In genomic region chr9:101485873-101486692, GRCh38 we compare ENCODE assay signal across 9 cellular contexts. TPM values are rescaled to one million over a fixed set of nuclear protein-coding genes. Genes with fewer than 3 reads are reported as not detected.
DNase-seq lines count a peak whose midpoint lies in the region; ATAC-seq, FAIRE-seq and TF ChIP-seq lines count a peak whose summit lies in the region.
"Had no signal": no experiment of that assay in that cellular context is flagged by ENCODE, and none has a peak within 500 bp of the region (broad histone marks: within the 10 kb centered on the region; RNA-seq: fewer than 3 reads in every experiment).

No MANE protein-coding gene starts in this region.

- H2AFZ ChIP-seq in H9 (ENCODE audit: low read length): no peak overlapping the region

- DNase-seq in H9 (peak; percentile 75), NT2/D1 (ENCODE audit: low read depth, low spot score) (peak; percentile 16), epithelial cell of esophagus (ENCODE audit: low read depth) (peak; percentile 36), mucosa of descending colon (peak; percentile 73 to 80 (median 75)), urothelium cell line (ENCODE audit: low spot score) (peak; percentile 41), NCI-H187 (lab: John Stamatoyannopoulos, UW) (no peak)
- no peak for DNase-seq in natural killer cell treated with Interleukin-12 subunit alpha and Interleukin-12 subunit beta and Interleukin-15 and Interleukin-18, amount 100 ng/mL, for 72 hours (ENCODE audit: low spot score)

- H3K4me2 ChIP-seq in H9 (ENCODE audit: insufficient read depth, insufficient read length, low read length): peak overlapping the region; percentile 59

- peak overlapping the region; percentile 51 for H3K4me3 ChIP-seq in NT2/D1 (ENCODE audit: insufficient read length, low read depth)
- H3K4me3 ChIP-seq in epithelial cell of esophagus (ENCODE audit: low read length): peak overlapping the region; percentile 73
- peak overlapping the region; percentile 47 for H3K4me3 ChIP-seq in mucosa of descending colon

- no peak overlapping the region for H3K4ac ChIP-seq in H9 (ENCODE audit: low read depth, low read length)

- peak; percentile 73 for ATAC-seq in mucosa of descending colon
- no peak for ATAC-seq in natural killer cell treated with Interleukin-12 subunit alpha and Interleukin-12 subunit beta and Interleukin-15 and Interleukin-18, amount 100 ng/mL, for 72 hours
- ATAC-seq in GM21723 (IDR thresholded peaks at IDR 0.05; ENCODE audit: unreplicated experiment): no peak

- H3K9me3 ChIP-seq in H9 (ENCODE audit: control insufficient read depth, low read depth, low read length) (no peaks in the 10 kb centered on the region), NT2/D1 (ENCODE audit: insufficient read depth, low read length) (no peaks in the 10 kb centered on the region), mucosa of descending colon (no peaks in the 10 kb centered on the region)

- H2AK5ac ChIP-seq in H9 (ENCODE audit: insufficient read length, low read length): no peak overlapping the region

- H3K9me3 Mint-ChIP-seq in H9: no peaks in the 10 kb centered on the region
- H3K9me3 Mint-ChIP-seq in natural killer cell treated with Interleukin-12 subunit alpha and Interleukin-12 subunit beta and Interleukin-15 and Interleukin-18, amount 100 ng/mL, for 72 hours: no peaks in the 10 kb centered on the region

- no peak overlapping the region for H2BK15ac ChIP-seq in H9 (ENCODE audit: low read depth, low read length)

- H3K79me2 ChIP-seq in H9 (ENCODE audit: insufficient read depth, low read length): no peaks in the 10 kb centered on the region

- peaks cover 12% of the 10 kb centered on the region for H3K27me3 Mint-ChIP-seq in H9 (ENCODE audit: low read depth)
- H3K27me3 Mint-ChIP-seq in natural killer cell treated with Interleukin-12 subunit alpha and Interleukin-12 subunit beta and Interleukin-15 and Interleukin-18, amount 100 ng/mL, for 72 hours: peaks cover 30 to 36% of the 10 kb centered on the region in 2 donors

- no peak for TF ChIP-seq CTCF in H9 (conservative IDR thresholded peaks at IDR 0.05)
- TF ChIP-seq CTCF in epithelial cell of esophagus (IDR thresholded peaks at IDR 0.05; ENCODE audit: insufficient read depth, low read depth, low read length, missing control alignments): no peak
- no peak for TF ChIP-seq CTCF in mucosa of descending colon (IDR thresholded peaks at IDR 0.05)

- FAIRE-seq in urothelium cell line (lab: Jason Lieb, UNC): no peak

- no peaks in the 10 kb centered on the region for H4K20me1 ChIP-seq in H9 (ENCODE audit: control insufficient read depth, insufficient read depth, insufficient read length)

- H3K4me3 Mint-ChIP-seq in H9: peak overlapping the region; percentile 87 to 92
- H3K4me3 Mint-ChIP-seq in natural killer cell treated with Interleukin-12 subunit alpha and Interleukin-12 subunit beta and Interleukin-15 and Interleukin-18, amount 100 ng/mL, for 72 hours: no peak overlapping the region

- peak overlapping the region; percentile 83 for H3K14ac ChIP-seq in H9 (ENCODE audit: insufficient read depth, low read length)

- H3K56ac ChIP-seq in H9 (ENCODE audit: insufficient read length, low read depth, low read length): no peak overlapping the region

- H2BK5ac ChIP-seq in H9 (ENCODE audit: insufficient read length, low read length): no peak overlapping the region

- no peak overlapping the region for H2BK20ac ChIP-seq in H9 (ENCODE audit: low read depth, low read length, poor library complexity, severe bottlenecking)

- H3K4me1 ChIP-seq in H9 (ENCODE audit: insufficient read depth, low read length): no peaks in the 10 kb centered on the region
- H3K4me1 ChIP-seq in NT2/D1 (ENCODE audit: insufficient read depth, insufficient read length): peaks cover 2% of the 10 kb centered on the region
- peaks cover 17% of the 10 kb centered on the region for H3K4me1 ChIP-seq in mucosa of descending colon (ENCODE audit: low read depth)

- H3K36me3 Mint-ChIP-seq in H9 (ENCODE audit: insufficient read depth in 1 of 3, low read depth in 3 of 3): peaks cover 0 to 1% (median 0%) of the 10 kb centered on the region in 3 experiments; a peak in 1 of 7 replicates
- no peaks in the 10 kb centered on the region for H3K36me3 Mint-ChIP-seq in natural killer cell treated with Interleukin-12 subunit alpha and Interleukin-12 subunit beta and Interleukin-15 and Interleukin-18, amount 100 ng/mL, for 72 hours

- H4K8ac ChIP-seq in H9 (replicated peaks; ENCODE audit: insufficient read length, low read depth, low read length): no peak overlapping the region

- H3K27me3 ChIP-seq in H9 (ENCODE audit: insufficient read depth, low read length) (no peaks in the 10 kb centered on the region), NT2/D1 (ENCODE audit: insufficient read depth, insufficient read length) (no peaks in the 10 kb centered on the region)

- peaks cover 17 to 20% of the 10 kb centered on the region in 2 experiments for H3K4me1 Mint-ChIP-seq in H9
- no peaks in the 10 kb centered on the region for H3K4me1 Mint-ChIP-seq in natural killer cell treated with Interleukin-12 subunit alpha and Interleukin-12 subunit beta and Interleukin-15 and Interleukin-18, amount 100 ng/mL, for 72 hours (ENCODE audit: low read depth in 2 of 2)

- intact Hi-C loops in mucosa of descending colon (cut with DNase I, micrococcal nuclease): no loop called here

- no peak overlapping the region for H3K23ac ChIP-seq in H9 (ENCODE audit: insufficient read length, low read depth, low read length)

- H2BK120ac ChIP-seq in H9 (ENCODE audit: low read depth, low read length, poor library complexity, severe bottlenecking): no peak overlapping the region

- H3K27ac ChIP-seq in H9 (ENCODE audit: insufficient read length, low read depth, low read length): no peak overlapping the region

- H3K27ac Mint-ChIP-seq in H9: peak overlapping the region in 1 of 3 experiments; percentile 58; a peak in 1 of 7 replicates
- H3K27ac Mint-ChIP-seq in natural killer cell treated with Interleukin-12 subunit alpha and Interleukin-12 subunit beta and Interleukin-15 and Interleukin-18, amount 100 ng/mL, for 72 hours: no peak overlapping the region

- H3K23me2 ChIP-seq in H9 (ENCODE audit: insufficient read length, low read depth, low read length, poor library complexity, severe bottlenecking): peaks cover 11% of the 10 kb centered on the region

- H4K91ac ChIP-seq in H9 (ENCODE audit: insufficient read length, low read depth, low read length): no peak overlapping the region

- H3K36me3 ChIP-seq in NT2/D1 (ENCODE audit: insufficient read depth, insufficient read length, low read length) (no peaks in the 10 kb centered on the region), mucosa of descending colon (ENCODE audit: low read depth) (no peaks in the 10 kb centered on the region)

- H3K18ac ChIP-seq in H9 (ENCODE audit: insufficient read length, low read depth, low read length): peak overlapping the region; percentile 79

- H4K5ac ChIP-seq in H9 (ENCODE audit: insufficient read length, low read depth, low read length): no peak overlapping the region

- H3K9ac ChIP-seq in H9 (ENCODE audit: extremely low read depth, insufficient read length, low read length): peak overlapping the region; percentile 66
- H3K9ac ChIP-seq in NT2/D1 (ENCODE audit: insufficient read length, low read depth): peak overlapping the region; percentile 57

- no peak overlapping the region for H2BK12ac ChIP-seq in H9 (ENCODE audit: insufficient read length, low read depth, low read length)

- no peaks in the 10 kb centered on the region for H3K79me1 ChIP-seq in H9 (ENCODE audit: insufficient read depth, low read depth, low read length, poor library complexity, severe bottlenecking)

- H3T11ph ChIP-seq in H9 (ENCODE audit: low read length): no peak overlapping the region

- WGBS in H9 (ENCODE audit: extremely low coverage, insufficient read length, low lambda C conversion rate): no CpG with 5 or more reads among the region's 61 CpGs

RNA-seq across cellular contexts. Expression of gene RNF20, which starts 47.6 kb away (rescaled TPM):
- total RNA-seq in H9 (2021): 45.4 and 48.5 TPM in 2 replicates
- total RNA-seq in mucosa of descending colon: 10 to 100 TPM; 37.8 to 58.9 (median 41.7) TPM
- 10 to 100 TPM; 39.3 to 46.0 TPM for total RNA-seq in natural killer cell treated with Interleukin-12 subunit alpha and Interleukin-12 subunit beta and Interleukin-15 and Interleukin-18, amount 100 ng/mL, for 72 hours

RNA-seq across cellular contexts. Expression of gene ALDOB, which starts 50.5 kb away (rescaled TPM):
- total RNA-seq in H9 (2021): not detected in 2 replicates
- 10 to 100 TPM in 1 of 3 donors, 1 to 10 TPM in 2; 1.6 to 13.8 (median 3.0) TPM for total RNA-seq in mucosa of descending colon
- not detected for total RNA-seq in natural killer cell treated with Interleukin-12 subunit alpha and Interleukin-12 subunit beta and Interleukin-15 and Interleukin-18, amount 100 ng/mL, for 72 hours
- total RNA-seq: pulmonary artery endothelial cell had no signal

Comparison
In these comparisons a context has a peak if more than half of its experiments do, and no peak if none do; other contexts are left out.
1. DNase-seq: peak in H9 (single experiment), NT2/D1 (single experiment), epithelial cell of esophagus (single experiment), mucosa of descending colon (3 of 3) and urothelium cell line (single experiment); none in natural killer cell treated with Interleukin-12 subunit alpha and Interleukin-12 subunit beta and Interleukin-15 and Interleukin-18, amount 100 ng/mL, for 72 hours (single experiment) and NCI-H187 (0 of 2).
2. Peak in every context shown above with its lines, with median percentiles within 50 percentile points of each other: H3K4me3 ChIP-seq.